17 cellular contexts compared by ENCODE assay signal in genomic region chr10:44648691-44649090, GRCh38.
A peak's percentile ranks its signal among the peaks of the same experiment; 100 is the strongest.
DNase-seq lines count a peak whose midpoint lies in the region; ATAC-seq and TF ChIP-seq lines count a peak whose summit lies in the region.
"Had no signal": no experiment of that assay in that cellular context is flagged by ENCODE, and none has a peak within 500 bp of the region (broad histone marks: within the 10 kb centered on the region; RNA-seq: fewer than 3 reads in every experiment).

No MANE protein-coding gene starts in this region.

- H3K27ac Mint-ChIP-seq in GM23338 (no peak overlapping the region), nephron (peak overlapping the region; percentile 85 to 93 (median 92))
- H3K27ac Mint-ChIP-seq: T-helper 2 cell treated with Interferon-gamma antibody and Interleukin-4, amounts not matched to agents 5 μg/mL and 100 μg/mL, for 36 hours had no signal

- H3K27ac ChIP-seq in GM23338 (ENCODE audit: low read depth) = no peak overlapping the region
- H3K27ac ChIP-seq: KMS-11 had no signal

- H3K9me3 Mint-ChIP-seq in GM23338 = peaks cover 3% of the 10 kb centered on the region; the same call in 1 of the 3 replicates
- peaks cover 6% of the 10 kb centered on the region for H3K9me3 Mint-ChIP-seq in nephron
- H3K9me3 Mint-ChIP-seq: T-helper 2 cell treated with Interferon-gamma antibody and Interleukin-4, amounts not matched to agents 5 μg/mL and 100 μg/mL, for 36 hours had no signal

- H3K4me1 ChIP-seq in GM23338 (ENCODE audit: insufficient read depth) = no peaks in the 10 kb centered on the region
- H3K4me1 ChIP-seq: BE2C had no signal

- H3K27me3 Mint-ChIP-seq in GM23338 (ENCODE audit: insufficient read depth, low read depth, poor library complexity) (peaks cover 7% of the 10 kb centered on the region), nephron (ENCODE audit: low read depth) (no peaks in the 10 kb centered on the region)

- peak; percentile 7 for ATAC-seq in GM19023 (IDR thresholded peaks at IDR 0.05; ENCODE audit: unreplicated experiment)
- no peak for ATAC-seq in GM23338
- ATAC-seq in GM19328 (IDR thresholded peaks at IDR 0.05; ENCODE audit: unreplicated experiment) = no peak

- H3F3A ChIP-seq in GM23338 (replicated peaks; ENCODE audit: low read depth) = no peaks in the 10 kb centered on the region

- no peaks in the 10 kb centered on the region for H3K79me2 ChIP-seq in GM23338 (replicated peaks; ENCODE audit: insufficient read depth)

- TF ChIP-seq CTCF in GM23338 (conservative IDR thresholded peaks at IDR 0.05; ENCODE audit: low read depth in 2 of 2) (no peak), nephron (IDR thresholded peaks at IDR 0.05; ENCODE audit: unreplicated experiment in 3 of 3) (no peak)

- no peak overlapping the region for H3K4me3 ChIP-seq in GM23338

- peaks cover 6% of the 10 kb centered on the region; the same call in 1 of the 2 replicates for H3K9me2 ChIP-seq in GM23338 (ENCODE audit: insufficient read depth)

- DNase-seq in GM23338 (ENCODE audit: low spot score) (no peak), M059J (ENCODE audit: low read depth) (peak; percentile 39), COLO829 (ENCODE audit: low spot score) (no peak), SKM-1 treated with dmso at 0.1 percent for 144 hours (lab: John Stamatoyannopoulos, UW; ENCODE audit: unreplicated experiment) (no peak), NCI-H2227 (lab: John Stamatoyannopoulos, UW; ENCODE audit: unreplicated experiment) (no peak)
- DNase-seq: BE2C; CD8-positive, alpha-beta memory T cell; HCEC 1CT; NCI-H1417; NCI-H510A treated with DMSO at 0.1 percent for 48 hours; SIG-M5; SW 1271 had no signal

- no peaks in the 10 kb centered on the region for H4K20me1 ChIP-seq in GM23338 (replicated peaks; ENCODE audit: insufficient read depth)

- 0 out of 2 replicates have a peak overlapping the region, but pooled peaks have one; percentile 38 for H2AFZ ChIP-seq in GM23338

- H3K27me3 ChIP-seq in GM23338 (ENCODE audit: insufficient read depth) = no peaks in the 10 kb centered on the region
- H3K27me3 ChIP-seq: BE2C had no signal

- no peak overlapping the region for H3K4me3 Mint-ChIP-seq in GM23338
- no peak overlapping the region for H3K4me3 Mint-ChIP-seq in nephron
- H3K4me3 Mint-ChIP-seq: CD8-positive, alpha-beta memory T cell; T-helper 2 cell treated with Interferon-gamma antibody and Interleukin-4, amounts not matched to agents 5 μg/mL and 100 μg/mL, for 36 hours had no signal

- H3K36me3 ChIP-seq in GM23338 (ENCODE audit: insufficient read depth) = no peaks in the 10 kb centered on the region
- H3K36me3 ChIP-seq: BE2C had no signal

- H3K4me2 ChIP-seq in GM23338 = no peak overlapping the region
- H3K4me2 ChIP-seq: KMS-11 had no signal

- H3K4me1 Mint-ChIP-seq in GM23338 (0 out of 3 replicates have a peak, but pooled peaks cover 5% of the 10 kb centered on the region), nephron (peaks cover 46% of the 10 kb centered on the region)
- H3K4me1 Mint-ChIP-seq: CD8-positive, alpha-beta memory T cell had no signal

- H3K36me3 Mint-ChIP-seq in GM23338 (ENCODE audit: low read depth) = no peaks in the 10 kb centered on the region
- H3K36me3 Mint-ChIP-seq in nephron (ENCODE audit: low read depth) = no peaks in the 10 kb centered on the region
- H3K36me3 Mint-ChIP-seq: CD8-positive, alpha-beta memory T cell had no signal

TF ChIP-seq in GM23338, 12 proteins besides CTCF, POLR2A, EP300 and RAD21:
- TF ChIP-seq ETS1 (IDR thresholded peaks at IDR 0.05) = no peak
TF ChIP-seq in GM23338: peak in this region for 0.
